Comparison of ENCODE assay signal across 34 cellular contexts in genomic region chr3:47846880-47847248, GRCh38.
"Had no signal": no experiment of that assay in that cellular context is flagged by ENCODE, and none has a peak within 500 bp of the region (broad histone marks: within the 10 kb centered on the region; RNA-seq: fewer than 3 reads in every experiment).

No MANE protein-coding gene starts in this region.

- FAIRE-seq: bronchial epithelial cell, colon, endometrium, frontal cortex, small intestine had no signal

- H3K4me3 Mint-ChIP-seq: activated CD4-positive, alpha-beta memory T cell treated with anti-CD3 and anti-CD28 coated beads for 36 hours; activated CD4-positive, alpha-beta T cell treated with anti-CD3 and anti-CD28 coated beads, Interleukin-2, amount 10 ng/mL, durations not matched to agents 24 days and 14 days; nephron; stimulated activated memory B cell treated with anti-CD40 and anti-IgM and Interleukin-4, amounts not matched to agents 10 μg/mL and 1 μg/mL and 100 μg/mL, for 72 hours; T-helper 17 cell had no signal

- H3K27ac ChIP-seq: neutrophil, ovary, sigmoid colon, stomach, thyroid gland, WERI-Rb-1 had no signal

- H3K4me1 ChIP-seq: sigmoid colon, thyroid gland had no signal

- H3K9me3 ChIP-seq: neutrophil, ovary, sigmoid colon, stomach, thyroid gland had no signal

- H3K27ac Mint-ChIP-seq: activated CD4-positive, alpha-beta memory T cell treated with anti-CD3 and anti-CD28 coated beads for 36 hours; activated CD4-positive, alpha-beta T cell treated with anti-CD3 and anti-CD28 coated beads, Interleukin-2, amount 10 ng/mL, durations not matched to agents 24 days and 14 days; activated T-helper 2 cell treated with anti-CD3 and anti-CD28 coated beads, Interferon-gamma antibody, Interleukin-2, Interleukin-4, amounts not matched to agents 10 μg/mL and 5 μg/mL and 100 μg/mL, durations not matched to agents 14 hours and 24 hours and 36 hours; nephron; progenitor cell of endocrine pancreas; stimulated activated memory B cell treated with anti-CD40 and anti-IgM and Interleukin-4, amounts not matched to agents 10 μg/mL and 1 μg/mL and 100 μg/mL, for 72 hours; T-helper 17 cell had no signal

- H3K27me3 ChIP-seq: neutrophil, ovary, sigmoid colon, stomach, thyroid gland had no signal

- H3K4me3 ChIP-seq: ovary, sigmoid colon, stomach, thyroid gland had no signal

- ATAC-seq: activated CD4-positive, CD25-positive, alpha-beta regulatory T cell treated with anti-CD3 and anti-CD28 coated beads, Interleukin-2, amount 50 U/mL, for 24 hours; activated naive CD4-positive, alpha-beta T cell treated with anti-CD3 and anti-CD28 coated beads, Interleukin-2, amount 50 U/mL, for 72 hours; left colon; T-helper 17 cell had no signal

- H3K4me1 Mint-ChIP-seq: activated CD4-positive, alpha-beta T cell treated with anti-CD3 and anti-CD28 coated beads, Interleukin-2, amount 10 ng/mL, durations not matched to agents 24 days and 14 days; nephron; stimulated activated memory B cell treated with anti-CD40 and anti-IgM and Interleukin-4, amounts not matched to agents 10 μg/mL and 1 μg/mL and 100 μg/mL, for 72 hours had no signal

- H3K9me3 Mint-ChIP-seq: activated CD4-positive, alpha-beta memory T cell treated with anti-CD3 and anti-CD28 coated beads for 36 hours; activated CD4-positive, alpha-beta T cell treated with anti-CD3 and anti-CD28 coated beads, Interleukin-2, amount 10 ng/mL, durations not matched to agents 24 days and 14 days; activated naive CD4-positive, alpha-beta T cell treated with anti-CD3 and anti-CD28 coated beads, Interleukin-2, amount 50 U/mL, for 72 hours; activated T-helper 2 cell treated with anti-CD3 and anti-CD28 coated beads, Interferon-gamma antibody, Interleukin-2, Interleukin-4, amounts not matched to agents 10 μg/mL and 5 μg/mL and 100 μg/mL, durations not matched to agents 14 hours and 24 hours and 36 hours; nephron; stimulated activated memory B cell treated with anti-CD40 and anti-IgM and Interleukin-4, amounts not matched to agents 10 μg/mL and 1 μg/mL and 100 μg/mL, for 72 hours had no signal

- H3K36me3 Mint-ChIP-seq: activated naive CD4-positive, alpha-beta T cell treated with anti-CD3 and anti-CD28 coated beads, Interleukin-2, amount 50 U/mL, for 72 hours had no signal

- DNase-seq: activated CD4-positive, alpha-beta memory T cell treated with anti-CD3 and anti-CD28 coated beads for 36 hours; activated CD4-positive, alpha-beta T cell treated with anti-CD3 and anti-CD28 coated beads, Interleukin-2, amount 10 ng/mL, durations not matched to agents 24 days and 14 days; activated CD8-positive, alpha-beta memory T cell treated with anti-CD3 and anti-CD28 coated beads, Interleukin-2, amount 50 U/mL, for 4 hours; activated naive CD4-positive, alpha-beta T cell; activated T-cell treated with anti-CD3 and anti-CD28 coated beads, Interleukin-2, amount 50 U/mL, for 1 hour; dermis blood vessel endothelial cell; effector CD4-positive, alpha-beta T cell; glutamatergic neuron; islet precursor cell; left colon; mammary epithelial cell; ovary; retina; sigmoid colon; small intestine; stimulated activated CD4-positive, alpha-beta T cell treated with anti-CD3 and anti-CD28 coated beads, Interleukin-1b, Interleukin-23, amount 100 ng/mL, for 48 hours; stimulated activated CD4-positive, alpha-beta T cell treated with anti-CD3 and anti-CD28 coated beads, Interleukin-4, amount 100 ng/mL, for 4 hours; stimulated activated CD8-positive, alpha-beta memory T cell treated with anti-CD3 and anti-CD28 coated beads, Interleukin-4, amount 100 ng/mL, for 48 hours; stomach; T-helper 17 cell; T1000; thyroid gland; WERI-Rb-1 had no signal

- H3K27me3 Mint-ChIP-seq: activated CD4-positive, alpha-beta memory T cell treated with anti-CD3 and anti-CD28 coated beads for 36 hours; activated CD4-positive, alpha-beta T cell treated with anti-CD3 and anti-CD28 coated beads, Interleukin-2, amount 10 ng/mL, durations not matched to agents 24 days and 14 days; progenitor cell of endocrine pancreas; stimulated activated memory B cell treated with anti-CD40 and anti-IgM and Interleukin-4, amounts not matched to agents 10 μg/mL and 1 μg/mL and 100 μg/mL, for 72 hours; T-helper 17 cell had no signal

- H3K36me3 ChIP-seq: ovary had no signal
